Comparison of ENCODE assay signal across 9 cellular contexts in the genomic region with DNA sequence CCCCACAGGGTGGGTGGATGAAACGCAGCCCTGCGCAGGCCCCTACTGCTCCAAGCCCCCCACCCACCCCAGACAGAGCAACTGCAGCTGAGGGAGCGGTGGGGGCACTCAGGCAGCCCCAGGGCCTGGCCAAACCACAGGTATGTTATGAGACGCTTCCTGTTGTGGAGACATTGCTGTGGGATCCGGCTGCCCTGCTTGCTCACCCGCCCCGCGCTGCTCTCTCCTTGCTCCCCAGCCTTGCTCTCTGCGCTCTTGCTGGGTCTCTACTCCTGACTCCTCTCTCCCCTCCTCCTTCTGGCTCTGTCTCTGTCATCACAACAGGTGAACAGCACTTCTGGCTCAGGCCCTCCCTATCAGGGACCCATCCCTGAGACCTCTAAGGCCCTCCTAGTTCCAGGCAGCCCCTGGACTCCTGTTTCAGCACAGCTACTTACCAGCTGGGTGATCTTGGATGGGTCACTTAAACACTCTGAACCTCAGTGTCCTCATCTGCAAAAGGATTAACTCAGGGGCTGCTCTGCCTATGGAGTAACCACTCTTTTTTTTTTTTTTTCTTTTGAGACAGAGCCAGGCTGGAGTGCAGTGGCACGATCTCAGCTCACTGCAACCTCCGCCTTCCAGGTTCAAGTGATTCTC. TPM values are rescaled to one million over a fixed set of nuclear protein-coding genes. Genes with fewer than 3 reads are reported as not detected.
DNase-seq lines count a peak whose midpoint lies in the region; ATAC-seq and TF ChIP-seq lines count a peak whose summit lies in the region.
"Had no signal": no experiment of that assay in that cellular context is flagged by ENCODE, and none has a peak within 500 bp of the region (broad histone marks: within the 10 kb centered on the region; RNA-seq: fewer than 3 reads in every experiment).

No MANE protein-coding gene starts in this region.

- POLR2A ChIA-PET in RWPE1 (lab: Yijun Ruan, JAX; ENCODE audit: low non-redundant PET) = interaction anchor here (0.6 kb wide), 1 partner anchor 26 kb away, joined by 7 read pairs; no protein-coding TSS in a partner anchor

- H3K4me3 Mint-ChIP-seq in nephron progenitor cell = no peak overlapping the region

- no peak for ATAC-seq in HG03457 (IDR thresholded peaks at IDR 0.05; ENCODE audit: unreplicated experiment)

- no peaks in the 10 kb centered on the region for H3K4me1 ChIP-seq in testis

- CTCF ChIA-PET in RWPE1 (lab: Yijun Ruan, JAX) = interaction anchor here (0.6 to 0.7 kb wide), 2 partner anchors 26 to 1189 kb away, joined by 5 to 6 read pairs; no protein-coding TSS in a partner anchor

- no peaks in the 10 kb centered on the region for H3K36me3 Mint-ChIP-seq in nephron progenitor cell (ENCODE audit: low read depth)

- intact Hi-C loops in testis (cut with DNase I; ENCODE audit: low total_unique reads) = no loop called here

- H3K27ac Mint-ChIP-seq in nephron progenitor cell = peak overlapping the region; percentile 39

- TF ChIP-seq CTCF in RWPE1 (conservative IDR thresholded peaks at IDR 0.05; ENCODE audit: low read depth) (no peak), nephron progenitor cell (IDR thresholded peaks at IDR 0.05) (no peak), testis (IDR thresholded peaks at IDR 0.05) (no peak)

- H3K9me3 ChIP-seq in testis = no peaks in the 10 kb centered on the region
- H3K9me3 ChIP-seq: transverse colon had no signal

- 86 to 94% methylated on average over 11 of the region's 11 CpGs for WGBS in testis, 2 donors

- H3K27me3 Mint-ChIP-seq in nephron progenitor cell (ENCODE audit: low read depth, poor library complexity) = peaks cover 6% of the 10 kb centered on the region

- peaks cover 49% of the 10 kb centered on the region for H3K4me1 Mint-ChIP-seq in nephron progenitor cell

- H3K9me3 Mint-ChIP-seq in nephron progenitor cell = no peaks in the 10 kb centered on the region

- no peak for TF ChIP-seq POLR2A in testis (IDR thresholded peaks at IDR 0.05)

- H3K27ac ChIP-seq in RWPE1 = peak overlapping the region; percentile 51
- H3K27ac ChIP-seq in testis = no peak overlapping the region

- DNase-seq in EL (peak; percentile 89), RWPE1 (ENCODE audit: low spot score) (peak; percentile 67), astrocyte of the hippocampus (ENCODE audit: low read depth, low spot score) (peak; percentile 94), nephron progenitor cell (no peak), NCI-H748 treated with DMSO at 0.1 percent for 48 hours (lab: John Stamatoyannopoulos, UW) (no peak), NCI-H2171 (lab: John Stamatoyannopoulos, UW) (no peak), testis (no peak)
- DNase-seq: transverse colon had no signal

- H3K4me3 ChIP-seq in testis = no peak overlapping the region
- H3K4me3 ChIP-seq: transverse colon had no signal

- no peaks in the 10 kb centered on the region for H3K36me3 ChIP-seq in testis (ENCODE audit: low read depth, missing control alignments)
- H3K36me3 ChIP-seq: transverse colon had no signal

- no peaks in the 10 kb centered on the region for H3K27me3 ChIP-seq in testis
- H3K27me3 ChIP-seq: transverse colon had no signal

RNA-seq across cellular contexts. Expression of gene COL8A2, which starts 15.9 kb away (rescaled TPM):
- total RNA-seq in testis = 1 to 10 TPM; 1.3 to 2.0 TPM
- 4.2 TPM for polyA plus RNA-seq in testis (ENCODE audit: insufficient read depth, low read depth, low replicate concordance)

RNA-seq across cellular contexts. Expression of gene ADPRS, which starts 20.5 kb away (rescaled TPM):
- 100 to 1,000 TPM in 1 of 2 donors, 10 to 100 TPM in 1; 84.4 to 106 TPM for total RNA-seq in testis
- 41.8 TPM for polyA plus RNA-seq in testis (ENCODE audit: insufficient read depth, low read depth, low replicate concordance)

RNA-seq across cellular contexts. Expression of gene TEKT2, which starts 25.3 kb away (rescaled TPM):
- 10 to 100 TPM; 35.1 to 65.0 TPM for total RNA-seq in testis
- polyA plus RNA-seq in testis (ENCODE audit: insufficient read depth, low read depth, low replicate concordance) = 117 TPM
- total RNA-seq: transverse colon had no signal

RNA-seq across cellular contexts. Expression of gene TRAPPC3, which starts 40.1 kb away (rescaled TPM):
- total RNA-seq in testis = 100 to 1,000 TPM; 109 to 146 TPM
- 111 TPM for polyA plus RNA-seq in testis (ENCODE audit: insufficient read depth, low read depth, low replicate concordance)

RNA-seq across cellular contexts. Expression of gene MAP7D1, which starts 46.8 kb away (rescaled TPM):
- total RNA-seq in testis = 10 to 100 TPM; 45.4 to 59.6 TPM
- 50.2 TPM for polyA plus RNA-seq in testis (ENCODE audit: insufficient read depth, low read depth, low replicate concordance)

Comparison
In these comparisons a context has a peak if more than half of its experiments do, and no peak if none do; other contexts are left out.
1. DNase-seq: peak in EL (single experiment), RWPE1 (single experiment) and astrocyte of the hippocampus (single experiment); none in nephron progenitor cell (single experiment), NCI-H748 treated with DMSO at 0.1 percent for 48 hours (single experiment), NCI-H2171 (single experiment) and testis (single experiment).